ENCODE assay signal across 1 cellular context in the genomic region with DNA sequence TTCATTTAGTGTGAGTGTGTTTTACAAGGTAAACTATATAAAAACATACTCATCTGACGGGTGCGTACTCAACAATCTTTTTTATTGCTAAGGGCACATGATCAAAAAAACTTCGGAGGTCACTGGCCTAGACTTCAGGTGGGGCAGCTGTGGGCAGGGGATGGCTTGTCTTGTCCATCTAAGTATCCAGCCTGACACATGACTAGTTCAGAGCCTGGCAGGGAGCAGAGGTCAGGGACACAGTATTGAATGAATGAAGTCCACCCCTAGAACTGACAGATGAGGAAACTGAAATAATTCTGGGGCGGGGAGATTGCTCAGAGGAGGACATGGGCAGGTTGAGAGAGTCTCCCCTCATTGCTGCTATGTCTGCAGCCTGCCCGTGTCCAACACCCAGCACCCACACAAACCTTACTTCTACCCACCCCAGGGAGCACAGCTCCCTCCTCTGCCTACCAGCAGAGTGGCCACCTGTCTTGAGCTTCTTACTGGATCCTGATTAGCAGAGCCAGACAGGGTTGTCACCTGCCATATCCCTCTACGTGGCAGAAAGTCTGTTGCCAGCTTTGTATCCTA.
A peak's percentile ranks its signal among the peaks of the same experiment; 100 is the strongest.
TF ChIP-seq lines count a peak whose summit lies in the region.

No MANE protein-coding gene starts in this region.

TF ChIP-seq in HepG2, 621 proteins besides CTCF, POLR2A, EP300 and RAD21 (continued from another document and continues in another):
- TF ChIP-seq, protein P1, sequence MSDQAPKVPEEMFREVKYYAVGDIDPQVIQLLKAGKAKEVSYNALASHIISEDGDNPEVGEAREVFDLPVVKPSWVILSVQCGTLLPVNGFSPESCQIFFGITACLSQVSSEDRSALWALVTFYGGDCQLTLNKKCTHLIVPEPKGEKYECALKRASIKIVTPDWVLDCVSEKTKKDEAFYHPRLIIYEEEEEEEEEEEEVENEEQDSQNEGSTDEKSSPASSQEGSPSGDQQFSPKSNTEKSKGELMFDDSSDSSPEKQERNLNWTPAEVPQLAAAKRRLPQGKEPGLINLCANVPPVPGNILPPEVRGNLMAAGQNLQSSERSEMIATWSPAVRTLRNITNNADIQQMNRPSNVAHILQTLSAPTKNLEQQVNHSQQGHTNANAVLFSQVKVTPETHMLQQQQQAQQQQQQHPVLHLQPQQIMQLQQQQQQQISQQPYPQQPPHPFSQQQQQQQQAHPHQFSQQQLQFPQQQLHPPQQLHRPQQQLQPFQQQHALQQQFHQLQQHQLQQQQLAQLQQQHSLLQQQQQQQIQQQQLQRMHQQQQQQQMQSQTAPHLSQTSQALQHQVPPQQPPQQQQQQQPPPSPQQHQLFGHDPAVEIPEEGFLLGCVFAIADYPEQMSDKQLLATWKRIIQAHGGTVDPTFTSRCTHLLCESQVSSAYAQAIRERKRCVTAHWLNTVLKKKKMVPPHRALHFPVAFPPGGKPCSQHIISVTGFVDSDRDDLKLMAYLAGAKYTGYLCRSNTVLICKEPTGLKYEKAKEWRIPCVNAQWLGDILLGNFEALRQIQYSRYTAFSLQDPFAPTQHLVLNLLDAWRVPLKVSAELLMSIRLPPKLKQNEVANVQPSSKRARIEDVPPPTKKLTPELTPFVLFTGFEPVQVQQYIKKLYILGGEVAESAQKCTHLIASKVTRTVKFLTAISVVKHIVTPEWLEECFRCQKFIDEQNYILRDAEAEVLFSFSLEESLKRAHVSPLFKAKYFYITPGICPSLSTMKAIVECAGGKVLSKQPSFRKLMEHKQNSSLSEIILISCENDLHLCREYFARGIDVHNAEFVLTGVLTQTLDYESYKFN (CRISPR knock-in tag; conservative IDR thresholded peaks at IDR 0.05) = peak; percentile 74
- no peak for TF ChIP-seq ATF7 (IDR thresholded peaks at IDR 0.05)
- no peak for TF ChIP-seq ATF7 (CRISPR knock-in tag; IDR thresholded peaks at IDR 0.05)
- no peak for TF ChIP-seq SCMH1 (CRISPR knock-in tag; IDR thresholded peaks at IDR 0.05; ENCODE audit: borderline replicate concordance)
- peak; percentile 72 for TF ChIP-seq SAP130 (CRISPR knock-in tag; IDR thresholded peaks at IDR 0.05; ENCODE audit: low read depth)
- TF ChIP-seq, protein P2, sequence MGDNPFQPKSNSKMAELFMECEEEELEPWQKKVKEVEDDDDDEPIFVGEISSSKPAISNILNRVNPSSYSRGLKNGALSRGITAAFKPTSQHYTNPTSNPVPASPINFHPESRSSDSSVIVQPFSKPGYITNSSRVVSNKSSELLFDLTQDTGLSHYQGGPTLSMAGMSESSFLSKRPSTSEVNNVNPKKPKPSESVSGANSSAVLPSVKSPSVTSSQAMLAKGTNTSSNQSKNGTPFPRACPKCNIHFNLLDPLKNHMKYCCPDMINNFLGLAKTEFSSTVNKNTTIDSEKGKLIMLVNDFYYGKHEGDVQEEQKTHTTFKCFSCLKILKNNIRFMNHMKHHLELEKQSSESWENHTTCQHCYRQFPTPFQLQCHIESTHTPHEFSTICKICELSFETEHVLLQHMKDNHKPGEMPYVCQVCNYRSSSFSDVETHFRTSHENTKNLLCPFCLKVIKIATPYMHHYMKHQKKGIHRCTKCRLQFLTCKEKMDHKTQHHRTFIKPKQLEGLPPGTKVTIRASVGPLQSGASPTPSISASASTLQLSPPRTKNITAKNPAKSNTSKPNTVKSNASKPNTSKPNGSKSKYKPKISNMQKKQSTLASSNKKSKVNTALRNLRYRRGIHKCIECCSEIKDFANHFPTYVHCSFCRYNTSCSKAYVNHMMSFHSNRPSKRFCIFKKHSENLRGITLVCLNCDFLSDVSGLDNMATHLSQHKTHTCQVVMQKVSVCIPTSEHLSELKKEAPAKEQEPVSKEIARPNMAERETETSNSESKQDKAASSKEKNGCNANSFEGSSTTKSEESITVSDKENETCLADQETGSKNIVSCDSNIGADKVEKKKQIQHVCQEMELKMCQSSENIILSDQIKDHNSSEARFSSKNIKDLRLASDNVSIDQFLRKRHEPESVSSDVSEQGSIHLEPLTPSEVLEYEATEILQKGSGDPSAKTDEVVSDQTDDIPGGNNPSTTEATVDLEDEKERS (CRISPR knock-in tag; IDR thresholded peaks at IDR 0.05) = no peak
- no peak for TF ChIP-seq KMT2A (CRISPR knock-in tag; IDR thresholded peaks at IDR 0.05)
- TF ChIP-seq, protein P3, sequence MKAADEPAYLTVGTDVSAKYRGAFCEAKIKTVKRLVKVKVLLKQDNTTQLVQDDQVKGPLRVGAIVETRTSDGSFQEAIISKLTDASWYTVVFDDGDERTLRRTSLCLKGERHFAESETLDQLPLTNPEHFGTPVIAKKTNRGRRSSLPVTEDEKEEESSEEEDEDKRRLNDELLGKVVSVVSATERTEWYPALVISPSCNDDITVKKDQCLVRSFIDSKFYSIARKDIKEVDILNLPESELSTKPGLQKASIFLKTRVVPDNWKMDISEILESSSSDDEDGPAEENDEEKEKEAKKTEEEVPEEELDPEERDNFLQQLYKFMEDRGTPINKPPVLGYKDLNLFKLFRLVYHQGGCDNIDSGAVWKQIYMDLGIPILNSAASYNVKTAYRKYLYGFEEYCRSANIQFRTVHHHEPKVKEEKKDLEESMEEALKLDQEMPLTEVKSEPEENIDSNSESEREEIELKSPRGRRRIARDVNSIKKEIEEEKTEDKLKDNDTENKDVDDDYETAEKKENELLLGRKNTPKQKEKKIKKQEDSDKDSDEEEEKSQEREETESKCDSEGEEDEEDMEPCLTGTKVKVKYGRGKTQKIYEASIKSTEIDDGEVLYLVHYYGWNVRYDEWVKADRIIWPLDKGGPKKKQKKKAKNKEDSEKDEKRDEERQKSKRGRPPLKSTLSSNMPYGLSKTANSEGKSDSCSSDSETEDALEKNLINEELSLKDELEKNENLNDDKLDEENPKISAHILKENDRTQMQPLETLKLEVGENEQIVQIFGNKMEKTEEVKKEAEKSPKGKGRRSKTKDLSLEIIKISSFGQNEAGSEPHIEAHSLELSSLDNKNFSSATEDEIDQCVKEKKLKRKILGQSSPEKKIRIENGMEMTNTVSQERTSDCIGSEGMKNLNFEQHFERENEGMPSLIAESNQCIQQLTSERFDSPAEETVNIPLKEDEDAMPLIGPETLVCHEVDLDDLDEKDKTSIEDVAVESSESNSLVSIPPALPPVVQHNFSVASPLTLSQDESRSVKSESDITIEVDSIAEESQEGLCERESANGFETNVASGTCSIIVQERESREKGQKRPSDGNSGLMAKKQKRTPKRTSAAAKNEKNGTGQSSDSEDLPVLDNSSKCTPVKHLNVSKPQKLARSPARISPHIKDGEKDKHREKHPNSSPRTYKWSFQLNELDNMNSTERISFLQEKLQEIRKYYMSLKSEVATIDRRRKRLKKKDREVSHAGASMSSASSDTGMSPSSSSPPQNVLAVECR (CRISPR knock-in tag; IDR thresholded peaks at IDR 0.05; ENCODE audit: borderline replicate concordance) = no peak
- TF ChIP-seq, protein P4, sequence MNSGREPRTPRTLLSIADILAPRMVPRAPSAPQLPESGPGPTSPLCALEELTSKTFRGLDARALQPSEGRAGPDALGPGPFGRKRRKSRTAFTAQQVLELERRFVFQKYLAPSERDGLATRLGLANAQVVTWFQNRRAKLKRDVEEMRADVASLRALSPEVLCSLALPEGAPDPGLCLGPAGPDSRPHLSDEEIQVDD (CRISPR knock-in tag; IDR thresholded peaks at IDR 0.05; ENCODE audit: borderline replicate concordance) = no peak
- TF ChIP-seq HOXA3 (CRISPR knock-in tag; IDR thresholded peaks at IDR 0.05) = peak; percentile 48; the same call in 1 of the 2 replicates
- peak; percentile 88 for TF ChIP-seq NR2F6 (IDR thresholded peaks at IDR 0.05)
- TF ChIP-seq NR2F6 (CRISPR knock-in tag; IDR thresholded peaks at IDR 0.05) = peak; percentile 94
- TF ChIP-seq SSRP1 (CRISPR knock-in tag; IDR thresholded peaks at IDR 0.05) = no peak; the same call in 1 of the 2 replicates
- TF ChIP-seq RORA (CRISPR knock-in tag; IDR thresholded peaks at IDR 0.05) = no peak
- peak; percentile 7; the same call in 1 of the 2 replicates for TF ChIP-seq ETV5 (CRISPR knock-in tag; IDR thresholded peaks at IDR 0.05; ENCODE audit: borderline replicate concordance)
- TF ChIP-seq ZNF484 (CRISPR knock-in tag; IDR thresholded peaks at IDR 0.05; ENCODE audit: borderline replicate concordance, low read depth) = no peak
- TF ChIP-seq SIN3A (IDR thresholded peaks at IDR 0.05; ENCODE audit: borderline replicate concordance, low read depth, low read length) = 0 out of 2 replicates have a peak, but pooled peaks have one; percentile 42
- no peak for TF ChIP-seq TGIF2 (CRISPR knock-in tag; IDR thresholded peaks at IDR 0.05)
- no peak for TF ChIP-seq HOXA9 (CRISPR knock-in tag; IDR thresholded peaks at IDR 0.05; ENCODE audit: borderline replicate concordance)
- TF ChIP-seq SP2 (CRISPR knock-in tag; IDR thresholded peaks at IDR 0.05) = no peak
- no peak for TF ChIP-seq ZNF776 (CRISPR knock-in tag; IDR thresholded peaks at IDR 0.05)
- TF ChIP-seq, protein P5, sequence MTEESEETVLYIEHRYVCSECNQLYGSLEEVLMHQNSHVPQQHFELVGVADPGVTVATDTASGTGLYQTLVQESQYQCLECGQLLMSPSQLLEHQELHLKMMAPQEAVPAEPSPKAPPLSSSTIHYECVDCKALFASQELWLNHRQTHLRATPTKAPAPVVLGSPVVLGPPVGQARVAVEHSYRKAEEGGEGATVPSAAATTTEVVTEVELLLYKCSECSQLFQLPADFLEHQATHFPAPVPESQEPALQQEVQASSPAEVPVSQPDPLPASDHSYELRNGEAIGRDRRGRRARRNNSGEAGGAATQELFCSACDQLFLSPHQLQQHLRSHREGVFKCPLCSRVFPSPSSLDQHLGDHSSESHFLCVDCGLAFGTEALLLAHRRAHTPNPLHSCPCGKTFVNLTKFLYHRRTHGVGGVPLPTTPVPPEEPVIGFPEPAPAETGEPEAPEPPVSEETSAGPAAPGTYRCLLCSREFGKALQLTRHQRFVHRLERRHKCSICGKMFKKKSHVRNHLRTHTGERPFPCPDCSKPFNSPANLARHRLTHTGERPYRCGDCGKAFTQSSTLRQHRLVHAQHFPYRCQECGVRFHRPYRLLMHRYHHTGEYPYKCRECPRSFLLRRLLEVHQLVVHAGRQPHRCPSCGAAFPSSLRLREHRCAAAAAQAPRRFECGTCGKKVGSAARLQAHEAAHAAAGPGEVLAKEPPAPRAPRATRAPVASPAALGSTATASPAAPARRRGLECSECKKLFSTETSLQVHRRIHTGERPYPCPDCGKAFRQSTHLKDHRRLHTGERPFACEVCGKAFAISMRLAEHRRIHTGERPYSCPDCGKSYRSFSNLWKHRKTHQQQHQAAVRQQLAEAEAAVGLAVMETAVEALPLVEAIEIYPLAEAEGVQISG (CRISPR knock-in tag; IDR thresholded peaks at IDR 0.05) = peak; percentile 40; the same call in 1 of the 2 replicates
- TF ChIP-seq, protein P6, sequence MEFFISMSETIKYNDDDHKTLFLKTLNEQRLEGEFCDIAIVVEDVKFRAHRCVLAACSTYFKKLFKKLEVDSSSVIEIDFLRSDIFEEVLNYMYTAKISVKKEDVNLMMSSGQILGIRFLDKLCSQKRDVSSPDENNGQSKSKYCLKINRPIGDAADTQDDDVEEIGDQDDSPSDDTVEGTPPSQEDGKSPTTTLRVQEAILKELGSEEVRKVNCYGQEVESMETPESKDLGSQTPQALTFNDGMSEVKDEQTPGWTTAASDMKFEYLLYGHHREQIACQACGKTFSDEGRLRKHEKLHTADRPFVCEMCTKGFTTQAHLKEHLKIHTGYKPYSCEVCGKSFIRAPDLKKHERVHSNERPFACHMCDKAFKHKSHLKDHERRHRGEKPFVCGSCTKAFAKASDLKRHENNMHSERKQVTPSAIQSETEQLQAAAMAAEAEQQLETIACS (CRISPR knock-in tag; IDR thresholded peaks at IDR 0.05) = no peak
- no peak for TF ChIP-seq GLI4 (CRISPR knock-in tag; IDR thresholded peaks at IDR 0.05; ENCODE audit: borderline replicate concordance)
- TF ChIP-seq ZSCAN9 (CRISPR knock-in tag; IDR thresholded peaks at IDR 0.05; ENCODE audit: borderline replicate concordance) = no peak
- TF ChIP-seq, protein P7, sequence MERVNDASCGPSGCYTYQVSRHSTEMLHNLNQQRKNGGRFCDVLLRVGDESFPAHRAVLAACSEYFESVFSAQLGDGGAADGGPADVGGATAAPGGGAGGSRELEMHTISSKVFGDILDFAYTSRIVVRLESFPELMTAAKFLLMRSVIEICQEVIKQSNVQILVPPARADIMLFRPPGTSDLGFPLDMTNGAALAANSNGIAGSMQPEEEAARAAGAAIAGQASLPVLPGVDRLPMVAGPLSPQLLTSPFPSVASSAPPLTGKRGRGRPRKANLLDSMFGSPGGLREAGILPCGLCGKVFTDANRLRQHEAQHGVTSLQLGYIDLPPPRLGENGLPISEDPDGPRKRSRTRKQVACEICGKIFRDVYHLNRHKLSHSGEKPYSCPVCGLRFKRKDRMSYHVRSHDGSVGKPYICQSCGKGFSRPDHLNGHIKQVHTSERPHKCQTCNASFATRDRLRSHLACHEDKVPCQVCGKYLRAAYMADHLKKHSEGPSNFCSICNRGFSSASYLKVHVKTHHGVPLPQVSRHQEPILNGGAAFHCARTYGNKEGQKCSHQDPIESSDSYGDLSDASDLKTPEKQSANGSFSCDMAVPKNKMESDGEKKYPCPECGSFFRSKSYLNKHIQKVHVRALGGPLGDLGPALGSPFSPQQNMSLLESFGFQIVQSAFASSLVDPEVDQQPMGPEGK (CRISPR knock-in tag; IDR thresholded peaks at IDR 0.05) = no peak
- TF ChIP-seq MAFK (conservative IDR thresholded peaks at IDR 0.05 in 1 of 2, IDR thresholded peaks at IDR 0.05 in 1 of 2; ENCODE audit: low read length in 2 of 2) = no peak
- TF ChIP-seq ZNF234 (CRISPR knock-in tag; conservative IDR thresholded peaks at IDR 0.05) = no peak
- TF ChIP-seq ZNF143 (CRISPR knock-in tag; IDR thresholded peaks at IDR 0.05) = no peak
- TF ChIP-seq MTF1 (CRISPR knock-in tag; IDR thresholded peaks at IDR 0.05) = no peak
- no peak for TF ChIP-seq ZNF17 (CRISPR knock-in tag; IDR thresholded peaks at IDR 0.05)
- TF ChIP-seq, protein P8, sequence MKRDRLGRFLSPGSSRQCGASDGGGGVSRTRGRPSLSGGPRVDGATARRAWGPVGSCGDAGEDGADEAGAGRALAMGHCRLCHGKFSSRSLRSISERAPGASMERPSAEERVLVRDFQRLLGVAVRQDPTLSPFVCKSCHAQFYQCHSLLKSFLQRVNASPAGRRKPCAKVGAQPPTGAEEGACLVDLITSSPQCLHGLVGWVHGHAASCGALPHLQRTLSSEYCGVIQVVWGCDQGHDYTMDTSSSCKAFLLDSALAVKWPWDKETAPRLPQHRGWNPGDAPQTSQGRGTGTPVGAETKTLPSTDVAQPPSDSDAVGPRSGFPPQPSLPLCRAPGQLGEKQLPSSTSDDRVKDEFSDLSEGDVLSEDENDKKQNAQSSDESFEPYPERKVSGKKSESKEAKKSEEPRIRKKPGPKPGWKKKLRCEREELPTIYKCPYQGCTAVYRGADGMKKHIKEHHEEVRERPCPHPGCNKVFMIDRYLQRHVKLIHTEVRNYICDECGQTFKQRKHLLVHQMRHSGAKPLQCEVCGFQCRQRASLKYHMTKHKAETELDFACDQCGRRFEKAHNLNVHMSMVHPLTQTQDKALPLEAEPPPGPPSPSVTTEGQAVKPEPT (CRISPR knock-in tag; IDR thresholded peaks at IDR 0.05; ENCODE audit: low read depth) = no peak
- TF ChIP-seq EHMT2 (IDR thresholded peaks at IDR 0.05; ENCODE audit: borderline replicate concordance, low read depth, low read length) = no peak
- TF ChIP-seq XBP1 (CRISPR knock-in tag; IDR thresholded peaks at IDR 0.05) = no peak
- TF ChIP-seq DMAP1 (CRISPR knock-in tag; IDR thresholded peaks at IDR 0.05) = 0 out of 2 replicates have a peak, but pooled peaks have one; percentile 19
- no peak for TF ChIP-seq ZKSCAN8 (CRISPR knock-in tag; IDR thresholded peaks at IDR 0.05; ENCODE audit: borderline replicate concordance)
